ENCODE assay signal across 1 cellular context in genomic region chr17:49753959-49754391, GRCh38.
TF ChIP-seq lines count a peak whose summit lies in the region.

No MANE protein-coding gene starts in this region.

TF ChIP-seq in HepG2, 621 proteins besides CTCF, POLR2A, EP300 and RAD21:
- TF ChIP-seq MYPOP (CRISPR knock-in tag; IDR thresholded peaks at IDR 0.05), result no peak
- no peak for TF ChIP-seq ZNF3 (CRISPR knock-in tag; IDR thresholded peaks at IDR 0.05)
- TF ChIP-seq PPARG (CRISPR knock-in tag; conservative IDR thresholded peaks at IDR 0.05), result no peak
- TF ChIP-seq ZNF513 (CRISPR knock-in tag; conservative IDR thresholded peaks at IDR 0.05), result no peak
- no peak for TF ChIP-seq GLMP (CRISPR knock-in tag; IDR thresholded peaks at IDR 0.05; ENCODE audit: borderline replicate concordance)
- no peak for TF ChIP-seq ELF1 (CRISPR knock-in tag; IDR thresholded peaks at IDR 0.05)
- no peak for TF ChIP-seq AHR (CRISPR knock-in tag; IDR thresholded peaks at IDR 0.05)
